In genomic region chr1:11802616-11802972, GRCh38 we compare ENCODE assay signal across 8 cellular contexts. TPM values are rescaled to one million over a fixed set of nuclear protein-coding genes. Genes with fewer than 3 reads are reported as not detected.
DNase-seq lines count a peak whose midpoint lies in the region; TF ChIP-seq lines count a peak whose summit lies in the region.

No MANE protein-coding gene starts in this region.

- H3K9me3 Mint-ChIP-seq in T-helper 1 cell treated with Interleukin-12 subunit alpha and Interleukin-12 subunit beta and Interleukin-4 antibody, amounts not matched to agents 30 μg/mL and 1 μg/mL, for 36 hours, result no peaks in the 10 kb centered on the region

- peaks cover 44% of the 10 kb centered on the region for H3K4me1 Mint-ChIP-seq in T-helper 1 cell treated with Interleukin-12 subunit alpha and Interleukin-12 subunit beta and Interleukin-4 antibody, amounts not matched to agents 30 μg/mL and 1 μg/mL, for 36 hours (ENCODE audit: low read depth)

- H3K4me3 ChIP-seq in brain microvascular endothelial cell (ENCODE audit: low read depth, low read length), result peak overlapping the region; percentile 70

- no peak for TF ChIP-seq CTCF in brain microvascular endothelial cell (IDR thresholded peaks at IDR 0.05; ENCODE audit: low read depth, low read length, missing control alignments)

- H3K27me3 ChIP-seq in brain microvascular endothelial cell (replicated peaks), result no peaks in the 10 kb centered on the region

- H3K36me3 ChIP-seq in brain microvascular endothelial cell (replicated peaks), result peaks cover 7% of the 10 kb centered on the region

- H3K27ac Mint-ChIP-seq in T-helper 1 cell treated with Interleukin-12 subunit alpha and Interleukin-12 subunit beta and Interleukin-4 antibody, amounts not matched to agents 30 μg/mL and 1 μg/mL, for 36 hours, result peak overlapping the region; percentile 76

- no peaks in the 10 kb centered on the region for H3K27me3 Mint-ChIP-seq in T-helper 1 cell treated with Interleukin-12 subunit alpha and Interleukin-12 subunit beta and Interleukin-4 antibody, amounts not matched to agents 30 μg/mL and 1 μg/mL, for 36 hours (ENCODE audit: low read depth)

- no peak overlapping the region for H3K27ac ChIP-seq in brain microvascular endothelial cell
- H3K27ac ChIP-seq in temporal lobe (ENCODE audit: low read depth, low read length), result peak overlapping the region; percentile 86

- no peak for DNase-seq in T-helper 1 cell
- DNase-seq in brain microvascular endothelial cell, result no peak
- peak; percentile 67 for DNase-seq in left kidney (ENCODE audit: low read depth, low spot score)
- DNase-seq in epidermal melanocyte (ENCODE audit: insufficient read length, low spot score), result no peak
- no peak for DNase-seq in GOT3 (lab: John Stamatoyannopoulos, UW)
- DNase-seq in NCI-H146 treated with DMSO at 0.1 percent for 48 hours (lab: John Stamatoyannopoulos, UW; ENCODE audit: unreplicated experiment), result no peak

- peak overlapping the region; percentile 97 for H3K4me3 Mint-ChIP-seq in T-helper 1 cell treated with Interleukin-12 subunit alpha and Interleukin-12 subunit beta and Interleukin-4 antibody, amounts not matched to agents 30 μg/mL and 1 μg/mL, for 36 hours

- peaks cover 15% of the 10 kb centered on the region for H3K36me3 Mint-ChIP-seq in T-helper 1 cell treated with Interleukin-12 subunit alpha and Interleukin-12 subunit beta and Interleukin-4 antibody, amounts not matched to agents 30 μg/mL and 1 μg/mL, for 36 hours (ENCODE audit: low read depth)

- in situ Hi-C loops in brain microvascular endothelial cell (cut with HindIII; ENCODE audit: low pct_ligation_motif_present, low sequenced_read_pairs), result no loop called here

RNA-seq across cellular contexts. Expression of gene MTHFR, which starts 3.2 kb away (rescaled TPM):
- total RNA-seq in temporal lobe, result 20.7 TPM

RNA-seq across cellular contexts. Expression of gene CLCN6, which starts 3.4 kb away (rescaled TPM):
- total RNA-seq in temporal lobe, result 17.2 TPM

RNA-seq across cellular contexts. Expression of gene C1orf167, which starts 40.6 kb away (rescaled TPM):
- not detected for total RNA-seq in temporal lobe

RNA-seq across cellular contexts. Expression of gene NPPA, which starts 45.0 kb away (rescaled TPM):
- total RNA-seq in temporal lobe, result 2.5 TPM

RNA-seq across cellular contexts. Expression of gene NPPB, which starts 56.2 kb away (rescaled TPM):
- total RNA-seq in temporal lobe, result not detected
